8 cellular contexts compared by ENCODE assay signal in genomic region chr12:108821407-108822397, GRCh38. TPM values are rescaled to one million over a fixed set of nuclear protein-coding genes. Genes with fewer than 3 reads are reported as not detected.
A peak's percentile ranks its signal among the peaks of the same experiment; 100 is the strongest.
DNase-seq lines count a peak whose midpoint lies in the region; ATAC-seq, FAIRE-seq and TF ChIP-seq lines count a peak whose summit lies in the region.

No MANE protein-coding gene starts in this region.

- intact Hi-C loops in MCF 10A (cut with micrococcal nuclease) (no loop called here), breast epithelium (cut with DNase I; ENCODE audit: low total_unique reads) (no loop called here)

- BruUV-seq in MCF 10A (replicated peaks; lab: Mats Ljungman, UMichigan), result TSS peak; percentile 13

- POLR2A ChIA-PET in MCF 10A (lab: Yijun Ruan, JAX), result interaction anchor here (1.0 kb wide), 1 partner anchor 30 kb away, joined by 3 read pairs; no protein-coding TSS in a partner anchor

- DNase-seq in MCF 10A (ENCODE audit: unreplicated experiment) (peak; percentile 60), breast epithelium (ENCODE audit: low spot score in 2 of 2) (no peak), RCC 7860 (ENCODE audit: low spot score) (peak; percentile 20), glutamatergic neuron (no peak), type B pancreatic cell (ENCODE audit: extremely low spot score, unreplicated experiment) (no peak), NCI-H1092 (lab: John Stamatoyannopoulos, UW) (no peak), HK-2 (ENCODE audit: unreplicated experiment) (no peak)

- CTCF ChIA-PET in MCF 10A (lab: Yijun Ruan, JAX), result interaction anchor here (0.6 to 2.4 kb wide), 8 partner anchors 9 to 291 kb away, joined by 3 to 7 read pairs (median 3); no protein-coding TSS in a partner anchor

- TF ChIP-seq POLR2A in breast epithelium (IDR thresholded peaks at IDR 0.05), result no peak

- no peaks in the 10 kb centered on the region for H3K9me3 Mint-ChIP-seq in MCF 10A (ENCODE audit: unreplicated experiment)
- H3K9me3 Mint-ChIP-seq in glutamatergic neuron (ENCODE audit: unreplicated experiment), result peaks cover 5% of the 10 kb centered on the region
- H3K9me3 Mint-ChIP-seq in type B pancreatic cell, result no peaks in the 10 kb centered on the region

- H3K36me3 Mint-ChIP-seq in MCF 10A (ENCODE audit: insufficient read depth, unreplicated experiment) (peaks cover 42% of the 10 kb centered on the region), glutamatergic neuron (ENCODE audit: unreplicated experiment) (no peaks in the 10 kb centered on the region), type B pancreatic cell (peaks cover 22% of the 10 kb centered on the region)

- H3K4me3 ChIP-seq in breast epithelium, result no peak overlapping the region

- FAIRE-seq in RCC 7860 (lab: Jason Lieb, UNC), result no peak

- H3K9me3 ChIP-seq in breast epithelium, result no peaks in the 10 kb centered on the region

- no peaks in the 10 kb centered on the region for H3K36me3 ChIP-seq in breast epithelium

- no peaks in the 10 kb centered on the region for H3K27me3 ChIP-seq in breast epithelium

- H3K27ac ChIP-seq in breast epithelium, result peak overlapping the region in 1 of 2 donors; percentile 59

- TF ChIP-seq CTCF in MCF 10A (IDR thresholded peaks at IDR 0.05; ENCODE audit: unreplicated experiment), result no peak
- TF ChIP-seq CTCF in breast epithelium (IDR thresholded peaks at IDR 0.05), result no peak
- TF ChIP-seq CTCF in glutamatergic neuron (IDR thresholded peaks at IDR 0.05; ENCODE audit: partially characterized antibody, unreplicated experiment), result no peak
- TF ChIP-seq CTCF in type B pancreatic cell (conservative IDR thresholded peaks at IDR 0.05), result no peak

- no peaks in the 10 kb centered on the region for H3K27me3 Mint-ChIP-seq in MCF 10A (ENCODE audit: insufficient read depth, unreplicated experiment)
- peaks cover 3% of the 10 kb centered on the region for H3K27me3 Mint-ChIP-seq in glutamatergic neuron (ENCODE audit: unreplicated experiment)
- no peaks in the 10 kb centered on the region for H3K27me3 Mint-ChIP-seq in type B pancreatic cell

- no peaks in the 10 kb centered on the region for H3K4me1 ChIP-seq in breast epithelium

- H3K4me3 Mint-ChIP-seq in MCF 10A (ENCODE audit: unreplicated experiment) (no peak overlapping the region), glutamatergic neuron (ENCODE audit: unreplicated experiment) (no peak overlapping the region), type B pancreatic cell (no peak overlapping the region)

- H3K27ac Mint-ChIP-seq in MCF 10A (ENCODE audit: low read depth, unreplicated experiment) (peak overlapping the region; percentile 72), glutamatergic neuron (ENCODE audit: unreplicated experiment) (peak overlapping the region; percentile 38), type B pancreatic cell (peak overlapping the region; percentile 54)

- no peak for ATAC-seq in GM18498 (IDR thresholded peaks at IDR 0.05; ENCODE audit: unreplicated experiment)

- H3K4me1 Mint-ChIP-seq in MCF 10A (ENCODE audit: insufficient read depth, unreplicated experiment) (peaks cover 16% of the 10 kb centered on the region), glutamatergic neuron (ENCODE audit: low read depth, unreplicated experiment) (peaks cover 46% of the 10 kb centered on the region), type B pancreatic cell (ENCODE audit: unreplicated experiment) (peaks cover 56% of the 10 kb centered on the region)

RNA-seq across cellular contexts. Expression of gene SSH1, which starts 35.7 kb away (rescaled TPM):
- total RNA-seq in MCF 10A (2022) (33.4 and 41.4 TPM in 2 replicates), breast epithelium (10 to 100 TPM; 13.3 to 15.4 (median 13.8) TPM), glutamatergic neuron (ENCODE audit: unreplicated experiment) (28.2 TPM), type B pancreatic cell (ENCODE audit: low replicate concordance) (32.2 and 33.7 TPM in 2 replicates)

RNA-seq across cellular contexts. Expression of gene DAO, which starts 58.2 kb away (rescaled TPM):
- total RNA-seq in MCF 10A (2022) (not detected in 2 replicates), breast epithelium (not detected), glutamatergic neuron (ENCODE audit: unreplicated experiment) (not detected), type B pancreatic cell (ENCODE audit: low replicate concordance) (not detected in 2 replicates)

Comparison
In these comparisons a context has a peak if more than half of its experiments do, and no peak if none do; other contexts are left out.
1. DNase-seq: peak in MCF 10A (single experiment) and RCC 7860 (single experiment); none in breast epithelium (0 of 2), glutamatergic neuron (single experiment), type B pancreatic cell (single experiment), NCI-H1092 (single experiment) and HK-2 (single experiment).
2. Peak in every context shown above with its lines, with median percentiles within 50 percentile points of each other: H3K27ac Mint-ChIP-seq.